9 cellular contexts compared by ENCODE assay signal in the genomic region with DNA sequence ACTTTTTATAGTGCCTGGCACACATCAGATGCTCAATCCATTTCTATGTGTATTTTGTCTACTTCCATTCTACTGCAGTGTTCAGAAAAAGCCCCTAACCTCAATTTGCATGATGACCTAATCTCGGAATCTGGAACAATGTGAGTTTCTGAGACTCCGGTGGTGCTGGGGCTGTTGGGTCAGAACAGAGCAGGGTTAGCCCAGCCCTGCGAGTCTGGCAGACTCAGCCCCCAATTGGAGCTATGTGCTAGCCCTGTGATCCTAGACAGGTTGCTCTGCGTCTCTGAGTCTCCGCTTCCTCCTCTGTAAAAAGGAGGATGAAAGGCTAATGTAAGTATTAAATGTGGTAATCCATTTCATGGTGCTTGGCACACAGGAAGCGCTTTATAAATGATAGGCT.
A peak's percentile ranks its signal among the peaks of the same experiment; 100 is the strongest.
DNase-seq lines count a peak whose midpoint lies in the region; ATAC-seq and TF ChIP-seq lines count a peak whose summit lies in the region.
"Had no signal": no experiment of that assay in that cellular context is flagged by ENCODE, and none has a peak within 500 bp of the region (broad histone marks: within the 10 kb centered on the region; RNA-seq: fewer than 3 reads in every experiment).

No MANE protein-coding gene starts in this region.

- DNase-seq in T-helper 9 cell: peak; percentile 60
- DNase-seq in natural killer cell: no peak
- DNase-seq in DMS53 treated with DMSO at 0.1 percent for 48 hours (lab: John Stamatoyannopoulos, UW; ENCODE audit: unreplicated experiment): no peak
- no peak for DNase-seq in NAMALWA (ENCODE audit: low spot score)
- no peak for DNase-seq in Right ventricle myocardium superior
- DNase-seq in 8988T: no peak
- DNase-seq: islet precursor cell had no signal

- TF ChIP-seq CTCF in natural killer cell (IDR thresholded peaks at IDR 0.05): no peak

- H3K27ac Mint-ChIP-seq in natural killer cell: peak overlapping the region; percentile 78 to 88

- peaks cover 84 to 86% of the 10 kb centered on the region in 2 donors for H3K4me1 Mint-ChIP-seq in natural killer cell

- no peaks in the 10 kb centered on the region for H3K27me3 Mint-ChIP-seq in natural killer cell (ENCODE audit: low read depth in 2 of 2)

- intact Hi-C loops in natural killer cell (cut with micrococcal nuclease) (no loop called here), Right ventricle myocardium superior (cut with DNase I) (no loop called here)

- ATAC-seq in GM18907 (IDR thresholded peaks at IDR 0.05; ENCODE audit: unreplicated experiment): peak; percentile 78
- ATAC-seq in HG02610 (IDR thresholded peaks at IDR 0.05; ENCODE audit: unreplicated experiment): peak; percentile 76
- ATAC-seq in natural killer cell: peak; percentile 52 to 63 (median 55)
- no peak for ATAC-seq in Right ventricle myocardium superior (ENCODE audit: poor library complexity)

- no peaks in the 10 kb centered on the region for H3K36me3 Mint-ChIP-seq in natural killer cell

- no peaks in the 10 kb centered on the region for H3K9me3 Mint-ChIP-seq in natural killer cell

- peak overlapping the region; percentile 82 for H3K4me3 Mint-ChIP-seq in natural killer cell
